8 cellular contexts compared by ENCODE assay signal in the genomic region with DNA sequence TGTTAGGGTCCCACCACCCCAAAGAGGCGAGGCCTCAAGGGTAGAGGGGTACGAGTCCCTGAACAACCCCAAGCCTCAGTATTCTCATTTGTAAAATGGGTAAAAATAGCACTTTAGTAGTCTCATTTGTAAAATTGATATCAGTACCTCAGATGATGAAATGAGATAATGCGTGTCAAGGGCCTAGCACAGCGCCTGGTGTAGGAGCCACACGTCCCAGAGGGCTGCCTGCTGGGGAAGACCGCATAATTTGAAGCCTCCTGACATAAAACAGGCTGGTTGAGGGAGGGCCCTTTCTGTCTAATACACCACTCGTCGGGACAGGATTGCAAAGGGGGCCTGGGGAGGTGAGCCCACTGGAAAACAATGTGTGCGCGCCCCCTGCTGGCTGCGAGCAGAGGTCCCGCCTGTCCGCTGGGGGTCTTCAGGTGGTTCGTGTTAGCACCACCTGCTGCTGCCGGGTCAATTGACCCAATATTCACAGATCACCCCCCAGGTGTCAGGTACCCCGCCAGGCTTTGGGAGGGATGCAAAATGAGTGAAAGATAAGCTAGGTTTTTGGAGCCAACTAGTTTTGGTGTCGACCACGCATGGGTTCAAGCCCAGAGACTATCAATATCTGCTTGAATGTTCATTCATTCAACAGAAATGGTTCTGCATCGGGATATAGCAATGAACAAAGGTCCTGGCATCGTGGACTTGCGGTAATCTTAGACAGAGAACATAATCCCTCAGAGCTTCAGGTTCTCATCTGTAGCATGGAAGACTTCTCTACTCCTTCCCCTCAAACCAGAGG.
DNase-seq lines count a peak whose midpoint lies in the region; ATAC-seq, FAIRE-seq and TF ChIP-seq lines count a peak whose summit lies in the region.

No MANE protein-coding gene starts in this region.

- POLR2A ChIA-PET in GM10248 (lab: Yijun Ruan, JAX) = interaction anchor here (0.6 kb wide), 1 partner anchor 345 kb away, joined by 3 read pairs; no protein-coding TSS in a partner anchor

- TF ChIP-seq CTCF in GM10248 (IDR thresholded peaks at IDR 0.05; ENCODE audit: control extremely low read depth, extremely low read depth, low read depth, missing control alignments) = peak; percentile 84

- FAIRE-seq in HTR-8/SVneo (lab: Jason Lieb, UNC) = peak; percentile 77

- CTCF ChIA-PET in GM10248 (lab: Yijun Ruan, JAX) = interaction anchor here (0.6 to 13.5 kb wide), 47 partner anchors 10 to 337 kb away, joined by 3 to 247 read pairs (median 4); no protein-coding TSS in a partner anchor

- ATAC-seq in HG03439 (IDR thresholded peaks at IDR 0.05; ENCODE audit: unreplicated experiment) (no peak), GM19351 (IDR thresholded peaks at IDR 0.05; ENCODE audit: unreplicated experiment) (no peak)

- DNase-seq in GM10248 (ENCODE audit: extremely low spot score) = peak; percentile 83
- DNase-seq in HTR-8/SVneo (ENCODE audit: insufficient read length, low spot score) = peak; percentile 96
- peak; percentile 53 to 75 (median 70) for DNase-seq in T-helper 2 cell
- peak in 32 of 58 donors; percentile 13 to 59 (median 36) for DNase-seq in anterior cingulate cortex (lab: John Stamatoyannopoulos, UW)
- DNase-seq in hypothalamus (lab: John Stamatoyannopoulos, UW) = peak in 36 of 51 donors; percentile 16 to 76 (median 46)
- peak; percentile 85 for DNase-seq in stimulated activated CD4-positive, alpha-beta T cell treated with anti-CD3 and anti-CD28 coated beads, Interleukin-15, amount 100 ng/mL, for 24 hours

Comparison
In these comparisons a context has a peak if more than half of its experiments do, and no peak if none do; other contexts are left out.
1. DNase-seq: peak in every context shown above with its lines; median percentile 96 in HTR-8/SVneo; 85 in stimulated activated CD4-positive, alpha-beta T cell treated with anti-CD3 and anti-CD28 coated beads, Interleukin-15, amount 100 ng/mL, for 24 hours; 83 in GM10248; 70 in T-helper 2 cell; 46 in hypothalamus; 36 in anterior cingulate cortex.